In genomic region chr13:95918860-95919259, GRCh38 we compare ENCODE assay signal across 28 cellular contexts.
"Had no signal": no experiment of that assay in that cellular context is flagged by ENCODE, and none has a peak within 500 bp of the region (broad histone marks: within the 10 kb centered on the region; RNA-seq: fewer than 3 reads in every experiment).

No MANE protein-coding gene starts in this region.

- H3K9me3 Mint-ChIP-seq: stimulated activated effector memory CD8-positive, alpha-beta T cell treated with anti-CD3 and anti-CD28 coated beads, Interleukin-12 subunit alpha, Interleukin-12 subunit beta, amount 100 ng/mL, for 72 hours; stimulated activated memory B cell treated with anti-CD40 and anti-IgM and Interleukin-4, amounts not matched to agents 10 μg/mL and 1 μg/mL and 100 μg/mL, for 72 hours; stimulated activated naive CD8-positive, alpha-beta T cell treated with anti-CD3 and anti-CD28 coated beads, Interleukin-15, Interleukin-2, amounts not matched to agents 100 ng/mL and 50 ng/mL, for 24 hours; type B pancreatic cell had no signal

- ATAC-seq: stimulated activated effector memory CD8-positive, alpha-beta T cell treated with anti-CD3 and anti-CD28 coated beads, Interleukin-12 subunit alpha, Interleukin-12 subunit beta, amount 100 ng/mL, for 72 hours; stimulated activated memory B cell treated with anti-CD40 and anti-IgM and Interleukin-4, amounts not matched to agents 10 μg/mL and 1 μg/mL and 100 μg/mL, for 72 hours; stimulated activated naive B cell treated with anti-CD40 and anti-IgM and Interleukin-4, amounts not matched to agents 10 μg/mL and 1 μg/mL and 100 μg/mL, for 72 hours; stimulated activated naive CD8-positive, alpha-beta T cell treated with anti-CD3 and anti-CD28 coated beads, Interleukin-15, amount 100 ng/mL, for 72 hours; stimulated activated naive CD8-positive, alpha-beta T cell treated with anti-CD3 and anti-CD28 coated beads, Interleukin-15, Interleukin-2, amounts not matched to agents 100 U/mL and 50 U/mL, for 24 hours; upper lobe of right lung had no signal

- H3K4me3 ChIP-seq: stomach, suprapubic skin, testis, thoracic aorta, thyroid gland, tibial artery, tibial nerve, transverse colon, upper lobe of left lung, upper lobe of right lung, uterus, vagina had no signal

- DNase-seq: stimulated activated CD4-positive, alpha-beta T cell treated with anti-CD3 and anti-CD28 coated beads, Interleukin-2, amount 100 ng/mL, for 48 hours; stimulated activated CD4-positive, alpha-beta T cell treated with anti-CD3 and anti-CD28 coated beads, Interleukin-4, amount 100 ng/mL, for 1 hour; stimulated activated CD4-positive, alpha-beta T cell treated with anti-CD3 and anti-CD28 coated beads, Interleukin-4, amount 100 ng/mL, for 4 hours; stimulated activated CD8-positive, alpha-beta memory T cell treated with anti-CD3 and anti-CD28 coated beads, Interleukin-4, amount 100 ng/mL, for 48 hours; stimulated activated naive B cell treated with anti-CD40 and anti-IgM and Interleukin-4, amounts not matched to agents 10 μg/mL and 1 μg/mL and 100 μg/mL, for 72 hours; stimulated activated naive CD4-positive, alpha-beta T cell; stimulated activated naive CD4-positive, alpha-beta T cell treated with Interleukin-2 at 50 U/mL for 16 hours; stimulated activated naive CD8-positive, alpha-beta T cell treated with anti-CD3 and anti-CD28 coated beads, Interleukin-15, amount 100 ng/mL, for 72 hours; stimulated activated naive CD8-positive, alpha-beta T cell treated with anti-CD3 and anti-CD28 coated beads, Interleukin-15, Interleukin-2, amounts not matched to agents 100 U/mL and 50 U/mL, for 24 hours; stomach; substantia nigra; testis; thyroid gland; tibial artery; transverse colon; trophoblast cell; upper lobe of left lung; upper lobe of right lung; uterus had no signal

- H3K36me3 Mint-ChIP-seq: stimulated activated effector memory CD8-positive, alpha-beta T cell treated with anti-CD3 and anti-CD28 coated beads, Interleukin-12 subunit alpha, Interleukin-12 subunit beta, amount 100 ng/mL, for 72 hours; stimulated activated memory B cell treated with anti-CD40 and anti-IgM and Interleukin-4, amounts not matched to agents 10 μg/mL and 1 μg/mL and 100 μg/mL, for 72 hours; stimulated activated naive B cell treated with anti-CD40 and anti-IgM and Interleukin-4, amounts not matched to agents 10 μg/mL and 1 μg/mL and 100 μg/mL, for 72 hours had no signal

- H3K4me3 Mint-ChIP-seq: stimulated activated effector memory CD8-positive, alpha-beta T cell treated with anti-CD3 and anti-CD28 coated beads, Interleukin-12 subunit alpha, Interleukin-12 subunit beta, amount 100 ng/mL, for 72 hours; stimulated activated memory B cell treated with anti-CD40 and anti-IgM and Interleukin-4, amounts not matched to agents 10 μg/mL and 1 μg/mL and 100 μg/mL, for 72 hours; stimulated activated naive B cell treated with anti-CD40 and anti-IgM and Interleukin-4, amounts not matched to agents 10 μg/mL and 1 μg/mL and 100 μg/mL, for 72 hours; stimulated activated naive CD8-positive, alpha-beta T cell treated with anti-CD3 and anti-CD28 coated beads, Interleukin-15, amount 100 ng/mL, for 72 hours; stimulated activated naive CD8-positive, alpha-beta T cell treated with anti-CD3 and anti-CD28 coated beads, Interleukin-15, Interleukin-2, amounts not matched to agents 100 ng/mL and 50 ng/mL, for 24 hours; type B pancreatic cell had no signal

- H3K9me3 ChIP-seq: stomach, suprapubic skin, testis, thoracic aorta, thyroid gland, tibial artery, transverse colon, upper lobe of left lung, upper lobe of right lung, uterus, vagina had no signal

- H3K27me3 Mint-ChIP-seq: stimulated activated memory B cell treated with anti-CD40 and anti-IgM and Interleukin-4, amounts not matched to agents 10 μg/mL and 1 μg/mL and 100 μg/mL, for 72 hours; stimulated activated naive B cell treated with anti-CD40 and anti-IgM and Interleukin-4, amounts not matched to agents 10 μg/mL and 1 μg/mL and 100 μg/mL, for 72 hours; stimulated activated naive CD8-positive, alpha-beta T cell treated with anti-CD3 and anti-CD28 coated beads, Interleukin-15, amount 100 ng/mL, for 72 hours; stimulated activated naive CD8-positive, alpha-beta T cell treated with anti-CD3 and anti-CD28 coated beads, Interleukin-15, Interleukin-2, amounts not matched to agents 100 ng/mL and 50 ng/mL, for 24 hours; type B pancreatic cell had no signal

- H3K36me3 ChIP-seq: thoracic aorta, thyroid gland, transverse colon, upper lobe of right lung, vagina had no signal

- H3K27me3 ChIP-seq: stomach, suprapubic skin, testis, thyroid gland, tibial artery, tibial nerve, transverse colon, upper lobe of left lung, upper lobe of right lung, uterus, vagina had no signal

- H3K27ac Mint-ChIP-seq: stimulated activated effector memory CD8-positive, alpha-beta T cell treated with anti-CD3 and anti-CD28 coated beads, Interleukin-12 subunit alpha, Interleukin-12 subunit beta, amount 100 ng/mL, for 72 hours; stimulated activated memory B cell treated with anti-CD40 and anti-IgM and Interleukin-4, amounts not matched to agents 10 μg/mL and 1 μg/mL and 100 μg/mL, for 72 hours; stimulated activated naive B cell treated with anti-CD40 and anti-IgM and Interleukin-4, amounts not matched to agents 10 μg/mL and 1 μg/mL and 100 μg/mL, for 72 hours; stimulated activated naive CD8-positive, alpha-beta T cell treated with anti-CD3 and anti-CD28 coated beads, Interleukin-15, amount 100 ng/mL, for 72 hours; stimulated activated naive CD8-positive, alpha-beta T cell treated with anti-CD3 and anti-CD28 coated beads, Interleukin-15, Interleukin-2, amounts not matched to agents 100 ng/mL and 50 ng/mL, for 24 hours; type B pancreatic cell had no signal

- H3K4me1 ChIP-seq: stomach, suprapubic skin, testis, thyroid gland, tibial artery, tibial nerve, transverse colon, upper lobe of left lung, upper lobe of right lung, uterus, vagina had no signal

- H3K4me1 Mint-ChIP-seq: stimulated activated effector memory CD8-positive, alpha-beta T cell treated with anti-CD3 and anti-CD28 coated beads, Interleukin-12 subunit alpha, Interleukin-12 subunit beta, amount 100 ng/mL, for 72 hours; stimulated activated memory B cell treated with anti-CD40 and anti-IgM and Interleukin-4, amounts not matched to agents 10 μg/mL and 1 μg/mL and 100 μg/mL, for 72 hours; stimulated activated naive B cell treated with anti-CD40 and anti-IgM and Interleukin-4, amounts not matched to agents 10 μg/mL and 1 μg/mL and 100 μg/mL, for 72 hours; stimulated activated naive CD8-positive, alpha-beta T cell treated with anti-CD3 and anti-CD28 coated beads, Interleukin-15, amount 100 ng/mL, for 72 hours had no signal

- FAIRE-seq: urothelium cell line had no signal

- H3K27ac ChIP-seq: stomach, suprapubic skin, testis, thoracic aorta, thyroid gland, tibial artery, tibial nerve, transverse colon, upper lobe of left lung, upper lobe of right lung, uterus, vagina had no signal
